Comparison of ENCODE assay signal across 9 cellular contexts in the genomic region with DNA sequence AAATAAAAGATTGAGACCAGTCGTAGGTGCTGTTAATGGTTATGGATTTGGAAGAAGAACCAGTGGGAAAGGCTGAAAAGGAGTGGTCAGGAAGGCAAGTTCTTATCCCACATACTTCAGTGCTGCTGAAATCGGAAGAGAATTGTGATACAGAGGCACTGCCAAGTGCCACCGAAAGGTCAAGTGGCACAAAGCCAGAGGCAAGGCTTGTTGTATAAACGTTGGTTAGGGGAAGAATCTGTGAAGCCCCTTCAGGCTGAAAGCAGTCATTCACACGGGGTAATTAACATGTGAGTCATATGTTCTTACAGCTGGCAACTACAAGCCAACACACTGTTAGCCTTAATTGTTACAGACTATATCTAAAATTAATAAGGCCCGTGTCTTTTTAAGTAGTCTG. TPM values are rescaled to one million over a fixed set of nuclear protein-coding genes. Genes with fewer than 3 reads are reported as not detected.
DNase-seq lines count a peak whose midpoint lies in the region; ATAC-seq and TF ChIP-seq lines count a peak whose summit lies in the region.
"Had no signal": no experiment of that assay in that cellular context is flagged by ENCODE, and none has a peak within 500 bp of the region (broad histone marks: within the 10 kb centered on the region; RNA-seq: fewer than 3 reads in every experiment).

No MANE protein-coding gene starts in this region.

- peaks cover 73% of the 10 kb centered on the region for H4K20me1 ChIP-seq in smooth muscle cell (ENCODE audit: low read depth)

- H3K79me2 ChIP-seq in smooth muscle cell (ENCODE audit: low read depth), result no peaks in the 10 kb centered on the region

- no peak overlapping the region for H3K4me3 Mint-ChIP-seq in activated naive CD4-positive, alpha-beta T cell treated with anti-CD3 and anti-CD28 coated beads for 36 hours
- H3K4me3 Mint-ChIP-seq: CD14-positive monocyte had no signal

- ATAC-seq in Right ventricle myocardium superior (ENCODE audit: poor library complexity), result peak; percentile 43
- no peak for ATAC-seq in Right ventricle myocardium inferior
- ATAC-seq in heart right ventricle, result peak in 5 of 8 donors; percentile 49 to 76 (median 64)
- peak in 1 of 2 donors; percentile 62 for ATAC-seq in upper lobe of left lung (ENCODE audit: low FRiP score in 2 of 2)

- H3K4me1 ChIP-seq in heart right ventricle (peaks cover 4 to 49% (median 24%) of the 10 kb centered on the region in 9 donors), upper lobe of left lung (peaks cover 17 to 27% (median 26%) of the 10 kb centered on the region in 4 donors), smooth muscle cell (ENCODE audit: low read depth) (no peaks in the 10 kb centered on the region)

- H3K4me3 ChIP-seq in heart right ventricle (no peak overlapping the region), upper lobe of left lung (no peak overlapping the region), smooth muscle cell (no peak overlapping the region)

- H3K36me3 ChIP-seq in heart right ventricle (peaks cover 0 to 57% (median 0%) of the 10 kb centered on the region in 9 donors), upper lobe of left lung (peaks cover 0 to 36% (median 0%) of the 10 kb centered on the region in 4 donors), smooth muscle cell (ENCODE audit: low read depth) (no peaks in the 10 kb centered on the region)

- no peaks in the 10 kb centered on the region for H3F3A ChIP-seq in smooth muscle cell (ENCODE audit: low read depth)

- H3K27me3 Mint-ChIP-seq in activated naive CD4-positive, alpha-beta T cell treated with anti-CD3 and anti-CD28 coated beads for 36 hours (ENCODE audit: low read depth), result no peaks in the 10 kb centered on the region

- H3K27ac ChIP-seq in heart right ventricle, result peak overlapping the region in 5 of 10 donors; percentile 4 to 51 (median 9)
- H3K27ac ChIP-seq in upper lobe of left lung, result peak overlapping the region in 3 of 4 donors; percentile 13 to 38 (median 24)
- H3K27ac ChIP-seq in smooth muscle cell (ENCODE audit: low read depth), result no peak overlapping the region

- no peak for TF ChIP-seq EP300 in upper lobe of left lung (IDR thresholded peaks at IDR 0.05)

- DNase-seq in Right ventricle myocardium superior (no peak), Right ventricle myocardium inferior (ENCODE audit: missing footprints) (no peak), SHP77 treated with DMSO at 0.1 percent for 48 hours (lab: John Stamatoyannopoulos, UW) (peak; percentile 48), heart right ventricle (peak; percentile 21 to 27), upper lobe of left lung (peak in 1 of 2 donors; percentile 72), KG1 (lab: John Stamatoyannopoulos, UW) (no peak), smooth muscle cell (lab: John Stamatoyannopoulos, UW; ENCODE audit: unreplicated experiment) (no peak)
- DNase-seq in activated naive CD4-positive, alpha-beta T cell treated with anti-CD3 and anti-CD28 coated beads for 36 hours, result no peak

- H3K27ac Mint-ChIP-seq in activated naive CD4-positive, alpha-beta T cell treated with anti-CD3 and anti-CD28 coated beads for 36 hours, result no peak overlapping the region

- H3K4me1 Mint-ChIP-seq in activated naive CD4-positive, alpha-beta T cell treated with anti-CD3 and anti-CD28 coated beads for 36 hours (ENCODE audit: low read depth), result peaks cover 2% of the 10 kb centered on the region
- H3K4me1 Mint-ChIP-seq: CD14-positive monocyte had no signal

- 20 to 21% methylated on average over 6 of the region's 6 CpGs for WGBS in heart right ventricle, 2 donors
- 18 to 31% methylated on average over 6 of the region's 6 CpGs for whole genome bisulfite sequencing in upper lobe of left lung, 2 donors
- WGBS in smooth muscle cell (ENCODE audit: low lambda C conversion rate), result 48% methylated on average over 6 of the region's 6 CpGs

- TF ChIP-seq CTCF in heart right ventricle (IDR thresholded peaks at IDR 0.05) (no peak), upper lobe of left lung (IDR thresholded peaks at IDR 0.05) (peak in 2 of 6 experiments; percentile 10 to 34), smooth muscle cell (IDR thresholded peaks at IDR 0.05; ENCODE audit: borderline replicate concordance, insufficient read depth, poor library complexity, severe bottlenecking) (no peak)

- H3K36me3 Mint-ChIP-seq in activated naive CD4-positive, alpha-beta T cell treated with anti-CD3 and anti-CD28 coated beads for 36 hours (ENCODE audit: low read depth), result peaks cover 8% of the 10 kb centered on the region

- intact Hi-C loops in Right ventricle myocardium superior (cut with DNase I) (no loop called here), Right ventricle myocardium inferior (cut with DNase I) (loop anchor here (5.0 kb wide), 1 partner anchor 53 kb away; no protein-coding TSS in a partner anchor), heart right ventricle (cut with DNase I) (loop anchor here in 1 of 10 donors (5.0 kb wide), 1 partner anchor 73 kb away; no protein-coding TSS in a partner anchor)
- intact Hi-C loops in activated naive CD4-positive, alpha-beta T cell treated with anti-CD3 and anti-CD28 coated beads for 36 hours (cut with micrococcal nuclease), result no loop called here

- no peak overlapping the region for H3K9ac ChIP-seq in smooth muscle cell (ENCODE audit: low read depth)

- H3K9me3 ChIP-seq in heart right ventricle (no peaks in the 10 kb centered on the region), upper lobe of left lung (no peaks in the 10 kb centered on the region), smooth muscle cell (replicated peaks; ENCODE audit: low read depth) (no peaks in the 10 kb centered on the region)

- no peaks in the 10 kb centered on the region for H3K9me3 Mint-ChIP-seq in activated naive CD4-positive, alpha-beta T cell treated with anti-CD3 and anti-CD28 coated beads for 36 hours
- H3K9me3 Mint-ChIP-seq: CD14-positive monocyte had no signal

- no peak for TF ChIP-seq POLR2A in upper lobe of left lung (IDR thresholded peaks at IDR 0.05)

- CTCF ChIA-PET in activated naive CD4-positive, alpha-beta T cell treated with anti-CD3 and anti-CD28 coated beads for 36 hours (lab: Charles Lee), result no interaction called here

- no peak overlapping the region for H2AFZ ChIP-seq in smooth muscle cell (ENCODE audit: low read depth)

- H3K27me3 ChIP-seq in heart right ventricle (no peaks in the 10 kb centered on the region), upper lobe of left lung (no peaks in the 10 kb centered on the region), smooth muscle cell (ENCODE audit: low read depth) (no peaks in the 10 kb centered on the region)

- no peak overlapping the region for H3K4me2 ChIP-seq in smooth muscle cell

RNA-seq across cellular contexts. Expression of gene ZBTB40, which starts 48.8 kb away (rescaled TPM):
- total RNA-seq in Right ventricle myocardium superior (15.0 TPM), Right ventricle myocardium inferior (17.9 TPM), heart right ventricle (10 to 100 TPM in 9 of 10 donors, 1 to 10 TPM in 1; 8.5 to 18.2 (median 14.2) TPM), upper lobe of left lung (10 to 100 TPM; 18.1 to 62.9 (median 24.1) TPM), smooth muscle cell (10.9 and 14.6 TPM in 2 replicates)
- polyA plus RNA-seq in heart right ventricle (1 to 10 TPM; 3.2 to 6.4 TPM), smooth muscle cell (3.8 and 4.1 TPM in 2 replicates)
- total RNA-seq in activated naive CD4-positive, alpha-beta T cell treated with anti-CD3 and anti-CD28 coated beads for 36 hours, result 10 to 100 TPM; 11.5 to 13.1 TPM

Comparison
In these comparisons a context has a peak if more than half of its experiments do, and no peak if none do; other contexts are left out.
1. DNase-seq: peak in SHP77 treated with DMSO at 0.1 percent for 48 hours (single experiment) and heart right ventricle (2 of 2); none in Right ventricle myocardium superior (single experiment), Right ventricle myocardium inferior (single experiment), KG1 (single experiment), smooth muscle cell (single experiment) and activated naive CD4-positive, alpha-beta T cell treated with anti-CD3 and anti-CD28 coated beads for 36 hours (single experiment).